ENCODE assay signal across 8 cellular contexts in the genomic region with DNA sequence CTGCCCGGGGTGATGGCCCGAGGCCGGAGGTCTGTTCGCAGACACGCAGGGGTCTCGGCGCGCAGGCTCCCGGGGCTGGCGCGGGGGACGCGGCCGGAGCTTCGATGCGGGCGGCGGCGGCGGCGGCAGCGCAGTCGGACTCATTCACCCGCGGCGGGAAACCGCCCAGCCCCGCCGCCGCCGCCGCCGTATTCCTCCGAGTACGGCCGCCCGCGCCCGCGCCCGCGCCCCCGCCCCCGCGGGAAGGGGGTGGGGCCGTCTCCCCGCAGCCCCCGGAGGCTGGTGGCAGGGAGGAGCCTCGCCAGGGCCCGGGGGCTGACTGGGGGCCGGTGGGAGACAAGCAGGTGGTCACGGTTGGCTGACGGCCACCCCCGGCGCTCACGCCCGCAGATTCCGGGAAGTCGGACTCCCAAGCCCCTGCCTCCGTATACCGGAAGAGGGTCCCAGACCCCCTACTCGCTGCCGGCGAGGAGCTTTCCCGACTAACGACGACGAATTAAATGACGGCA. TPM values are rescaled to one million over a fixed set of nuclear protein-coding genes. Genes with fewer than 3 reads are reported as not detected.
DNase-seq lines count a peak whose midpoint lies in the region; ATAC-seq, FAIRE-seq and TF ChIP-seq lines count a peak whose summit lies in the region.

A gene with protein sequence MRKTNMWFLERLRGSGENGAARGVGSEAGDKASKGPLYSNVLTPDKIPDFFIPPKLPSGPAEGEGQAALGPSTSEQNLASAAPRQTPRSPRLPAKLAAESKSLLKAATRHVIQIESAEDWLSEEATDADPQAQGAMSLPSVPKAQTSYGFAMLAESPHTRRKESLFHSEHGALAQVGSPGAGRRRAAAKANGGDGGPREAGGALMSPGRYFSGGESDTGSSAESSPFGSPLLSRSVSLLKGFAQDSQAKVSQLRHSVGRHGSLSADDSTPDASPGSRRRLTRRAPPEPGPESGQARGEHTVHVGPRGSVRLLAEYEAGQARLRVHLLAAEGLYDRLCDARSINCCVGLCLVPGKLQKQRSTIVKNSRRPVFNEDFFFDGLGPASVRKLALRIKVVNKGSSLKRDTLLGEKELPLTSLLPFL (minus strand): TSS at position 142 of the 509 bp plus-strand sequence. CDS start 786 bp downstream, outside the sequence.

- H3K27me3 ChIP-seq in PC-9 (ENCODE audit: insufficient read depth, low read depth) (peaks cover 44% of the 10 kb centered on the region), colonic mucosa (peaks cover 43% of the 10 kb centered on the region), mesendoderm (ENCODE audit: insufficient read depth, low read length, poor library complexity) (peaks cover 4% of the 10 kb centered on the region), tibial nerve (peaks cover 0 to 72% of the 10 kb centered on the region in 2 donors)

- peak within 1 kb of the TSS; percentile 70 for H3K56ac ChIP-seq in mesendoderm (ENCODE audit: low read length)

- H3K4me2 ChIP-seq in PC-9 = peak within 1 kb of the TSS; percentile 60
- peak within 1 kb of the TSS; percentile 34 for H3K4me2 ChIP-seq in mesendoderm (ENCODE audit: low read length)

- FAIRE-seq in D721Med (lab: Jason Lieb, UNC) = no peak

- H4K20me1 ChIP-seq in PC-9 (ENCODE audit: insufficient read depth) = no peaks in the 10 kb centered on the region; the same call in 1 of the 2 replicates

- no peaks in the 10 kb centered on the region for H3K4me1 ChIP-seq in PC-9 (replicated peaks; ENCODE audit: insufficient read depth)
- peaks cover 5% of the 10 kb centered on the region for H3K4me1 ChIP-seq in colonic mucosa
- H3K4me1 ChIP-seq in mesendoderm (ENCODE audit: control insufficient read depth, low read depth, low read length) = no peaks in the 10 kb centered on the region
- peaks cover 0 to 25% (median 12%) of the 10 kb centered on the region in 4 donors for H3K4me1 ChIP-seq in tibial nerve

- H3K9me3 ChIP-seq in PC-9 (ENCODE audit: insufficient read depth, low read depth) (no peaks in the 10 kb centered on the region), colonic mucosa (no peaks in the 10 kb centered on the region), tibial nerve (no peaks in the 10 kb centered on the region)

- H2BK120ac ChIP-seq in mesendoderm (ENCODE audit: low read depth, low read length) = peak within 1 kb of the TSS; percentile 47

- peak within 1 kb of the TSS; percentile 40 for H3K4ac ChIP-seq in mesendoderm (ENCODE audit: low read depth, low read length)

- WGBS in mesendoderm (ENCODE audit: extremely low coverage, insufficient coverage, low lambda C conversion rate) = no CpG with 5 or more reads among the region's 69 CpGs
- 1 to 7% methylated on average over 3 to 26 of the region's 69 CpGs for WGBS in tibial nerve, 2 donors

- H2BK15ac ChIP-seq in mesendoderm (replicated peaks; ENCODE audit: low read depth) = no peak within 1 kb of the TSS

- no peak within 1 kb of the TSS for H4K5ac ChIP-seq in mesendoderm (ENCODE audit: low read length)

- no peak within 1 kb of the TSS for H2AFZ ChIP-seq in PC-9

- H3K4me3 ChIP-seq in PC-9 = peak within 1 kb of the TSS; percentile 36; the same call in 1 of the 2 replicates
- H3K4me3 ChIP-seq in colonic mucosa = peak within 1 kb of the TSS; percentile 25
- H3K4me3 ChIP-seq in mesendoderm (ENCODE audit: low read length) = no peak within 1 kb of the TSS
- H3K4me3 ChIP-seq in tibial nerve = peak within 1 kb of the TSS; percentile 1 to 48 (median 35)

- no peaks in the 10 kb centered on the region for H3K36me3 ChIP-seq in PC-9 (ENCODE audit: low read depth)
- H3K36me3 ChIP-seq in colonic mucosa = no peaks in the 10 kb centered on the region
- H3K36me3 ChIP-seq in mesendoderm (ENCODE audit: control insufficient read depth, insufficient read depth, low read length) = no peaks in the 10 kb centered on the region
- no peaks in the 10 kb centered on the region for H3K36me3 ChIP-seq in tibial nerve

- intact Hi-C loops in PC-9 (cut with micrococcal nuclease; ENCODE audit: unreplicated experiment) = no loop called here
- intact Hi-C loops in colonic mucosa (cut with DNase I) = no loop called here

- no peak for TF ChIP-seq EP300 in tibial nerve (IDR thresholded peaks at IDR 0.05)

- H2AK5ac ChIP-seq in mesendoderm (ENCODE audit: low read length) = no peak within 1 kb of the TSS

- peak; percentile 61 for DNase-seq in D721Med (ENCODE audit: insufficient read length, low spot score)
- DNase-seq in PC-9 = no peak
- DNase-seq in colonic mucosa = no peak
- DNase-seq in mesendoderm = peak; percentile 23
- peak in 1 of 2 donors; percentile 10 for DNase-seq in tibial nerve (ENCODE audit: low spot score in 2 of 2)
- DNase-seq in NOMO-1 treated with DMSO at 0.1 percent for 48 hours (lab: John Stamatoyannopoulos, UW; ENCODE audit: unreplicated experiment) = no peak

- H3K27ac ChIP-seq in PC-9 = no peak within 1 kb of the TSS
- H3K27ac ChIP-seq in colonic mucosa = no peak within 1 kb of the TSS
- no peak within 1 kb of the TSS for H3K27ac ChIP-seq in mesendoderm (ENCODE audit: low read depth, low read length)
- H3K27ac ChIP-seq in tibial nerve = no peak within 1 kb of the TSS

- H3F3A ChIP-seq in PC-9 (ENCODE audit: insufficient read depth, low read depth) = peaks cover 4% of the 10 kb centered on the region

- no peaks in the 10 kb centered on the region for H3K9me2 ChIP-seq in PC-9 (ENCODE audit: insufficient read depth)

- no peak within 1 kb of the TSS for H3K23ac ChIP-seq in mesendoderm (ENCODE audit: low read length)

- BruUV-seq in PC-9 (replicated peaks; lab: Mats Ljungman, UMichigan) = no TSS peak

- ATAC-seq in HG02938 (IDR thresholded peaks at IDR 0.05; ENCODE audit: unreplicated experiment) (no peak), HG02642 (IDR thresholded peaks at IDR 0.05; ENCODE audit: poor library complexity, unreplicated experiment) (no peak)

- no peaks in the 10 kb centered on the region for H3K79me2 ChIP-seq in PC-9 (ENCODE audit: low read depth)
- H3K79me2 ChIP-seq in mesendoderm (ENCODE audit: control insufficient read depth, insufficient read depth, low read length) = no peaks in the 10 kb centered on the region

- TF ChIP-seq POLR2A in tibial nerve (IDR thresholded peaks at IDR 0.05) = no peak

- POLR2A ChIA-PET in PC-9 (lab: Charles Lee; ENCODE audit: unreplicated experiment) = no interaction called here

- no peak within 1 kb of the TSS for H2BK5ac ChIP-seq in mesendoderm (ENCODE audit: low read length)

- H3K79me1 ChIP-seq in mesendoderm (ENCODE audit: low read length) = no peaks in the 10 kb centered on the region

- TF ChIP-seq CTCF in D721Med (IDR thresholded peaks at IDR 0.05; ENCODE audit: insufficient read depth, missing control alignments) = no peak
- TF ChIP-seq CTCF in PC-9 (conservative IDR thresholded peaks at IDR 0.05) = no peak
- TF ChIP-seq CTCF in colonic mucosa (IDR thresholded peaks at IDR 0.05) = no peak
- TF ChIP-seq CTCF in tibial nerve (IDR thresholded peaks at IDR 0.05) = no peak

- peak within 1 kb of the TSS; percentile 95 for H3K18ac ChIP-seq in mesendoderm (ENCODE audit: low read length)

- CTCF ChIA-PET in PC-9 (lab: Charles Lee) = no interaction called here

- H4K8ac ChIP-seq in mesendoderm (ENCODE audit: low read depth, low read length) = no peak within 1 kb of the TSS

- H3K9ac ChIP-seq in colonic mucosa (ENCODE audit: low read depth in 2 of 2, low read length in 2 of 2) (no peak within 1 kb of the TSS), mesendoderm (ENCODE audit: low read length) (peak within 1 kb of the TSS; percentile 36)

RNA-seq across cellular contexts. Expression of the gene that starts here (rescaled TPM):
- total RNA-seq in PC-9 (2021) (1.2 and 2.1 TPM in 2 replicates), colonic mucosa (under 1 TPM; 0.52 to 0.96 TPM), tibial nerve (1 to 10 TPM in 2 of 4 donors, under 1 TPM in 2; 0.21 to 2.7 (median 1.5) TPM)
- polyA plus RNA-seq in mesendoderm (2013, experiment 1 of 2) = 1.4 TPM
- 1.5 TPM for polyA plus RNA-seq in mesendoderm (2013, experiment 2 of 2)

Comparison
In these comparisons a context has a peak if more than half of its experiments do, and no peak if none do; other contexts are left out.
1. DNase-seq: peak in D721Med (single experiment) and mesendoderm (single experiment); none in PC-9 (0 of 2), colonic mucosa (single experiment) and NOMO-1 treated with DMSO at 0.1 percent for 48 hours (single experiment).